Comparison of ENCODE assay signal across 1 cellular context in the genomic region with DNA sequence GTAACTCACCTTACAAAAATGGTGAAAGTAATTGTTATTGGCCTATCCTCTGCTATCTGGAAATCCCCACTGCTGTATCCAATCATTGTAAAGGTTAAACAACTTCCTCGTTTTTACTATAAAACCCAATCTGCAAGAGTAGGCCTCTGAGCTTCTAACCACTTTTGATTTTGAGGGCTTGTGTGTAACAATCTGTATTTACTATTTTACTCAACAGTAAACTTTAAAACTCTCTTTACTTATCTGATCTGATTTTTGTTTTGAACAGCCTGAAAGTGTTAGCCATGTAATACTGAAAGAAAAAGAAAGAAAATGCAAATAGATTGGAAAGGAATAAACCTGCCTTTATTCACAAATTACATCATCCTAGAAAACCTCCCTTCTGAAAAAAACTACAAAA.
TF ChIP-seq lines count a peak whose summit lies in the region.

No MANE protein-coding gene starts in this region.

TF ChIP-seq in WTC11, 78 proteins besides CTCF, POLR2A, EP300 and RAD21 (continued from another document):
- TF ChIP-seq, protein P1, sequence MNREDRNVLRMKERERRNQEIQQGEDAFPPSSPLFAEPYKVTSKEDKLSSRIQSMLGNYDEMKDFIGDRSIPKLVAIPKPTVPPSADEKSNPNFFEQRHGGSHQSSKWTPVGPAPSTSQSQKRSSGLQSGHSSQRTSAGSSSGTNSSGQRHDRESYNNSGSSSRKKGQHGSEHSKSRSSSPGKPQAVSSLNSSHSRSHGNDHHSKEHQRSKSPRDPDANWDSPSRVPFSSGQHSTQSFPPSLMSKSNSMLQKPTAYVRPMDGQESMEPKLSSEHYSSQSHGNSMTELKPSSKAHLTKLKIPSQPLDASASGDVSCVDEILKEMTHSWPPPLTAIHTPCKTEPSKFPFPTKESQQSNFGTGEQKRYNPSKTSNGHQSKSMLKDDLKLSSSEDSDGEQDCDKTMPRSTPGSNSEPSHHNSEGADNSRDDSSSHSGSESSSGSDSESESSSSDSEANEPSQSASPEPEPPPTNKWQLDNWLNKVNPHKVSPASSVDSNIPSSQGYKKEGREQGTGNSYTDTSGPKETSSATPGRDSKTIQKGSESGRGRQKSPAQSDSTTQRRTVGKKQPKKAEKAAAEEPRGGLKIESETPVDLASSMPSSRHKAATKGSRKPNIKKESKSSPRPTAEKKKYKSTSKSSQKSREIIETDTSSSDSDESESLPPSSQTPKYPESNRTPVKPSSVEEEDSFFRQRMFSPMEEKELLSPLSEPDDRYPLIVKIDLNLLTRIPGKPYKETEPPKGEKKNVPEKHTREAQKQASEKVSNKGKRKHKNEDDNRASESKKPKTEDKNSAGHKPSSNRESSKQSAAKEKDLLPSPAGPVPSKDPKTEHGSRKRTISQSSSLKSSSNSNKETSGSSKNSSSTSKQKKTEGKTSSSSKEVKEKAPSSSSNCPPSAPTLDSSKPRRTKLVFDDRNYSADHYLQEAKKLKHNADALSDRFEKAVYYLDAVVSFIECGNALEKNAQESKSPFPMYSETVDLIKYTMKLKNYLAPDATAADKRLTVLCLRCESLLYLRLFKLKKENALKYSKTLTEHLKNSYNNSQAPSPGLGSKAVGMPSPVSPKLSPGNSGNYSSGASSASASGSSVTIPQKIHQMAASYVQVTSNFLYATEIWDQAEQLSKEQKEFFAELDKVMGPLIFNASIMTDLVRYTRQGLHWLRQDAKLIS (CRISPR knock-in tag; IDR thresholded peaks at IDR 0.05; ENCODE audit: borderline replicate concordance) = no peak
